Comparison of ENCODE assay signal across 15 cellular contexts in the genomic region with DNA sequence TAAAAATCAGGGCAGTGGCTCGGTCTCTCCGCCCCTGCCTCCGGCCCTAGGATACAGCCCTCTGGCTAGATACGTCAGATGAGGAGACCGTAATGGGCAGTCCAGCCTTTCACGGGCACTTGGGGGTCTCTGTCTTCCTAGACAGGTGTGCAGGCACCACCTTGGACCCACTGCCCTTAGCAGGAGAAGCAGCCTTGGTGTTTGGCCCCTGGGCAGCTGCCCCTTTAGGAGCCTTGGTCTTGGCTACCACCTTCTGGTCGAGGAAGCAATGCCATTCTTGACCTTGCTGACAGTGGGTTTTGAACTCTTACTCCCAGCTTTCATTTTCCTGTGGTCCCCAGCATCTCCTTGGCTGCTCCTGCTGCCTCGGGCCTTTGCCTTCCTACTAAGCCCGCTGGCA.
DNase-seq lines count a peak whose midpoint lies in the region; ATAC-seq and TF ChIP-seq lines count a peak whose summit lies in the region.
"Had no signal": no experiment of that assay in that cellular context is flagged by ENCODE, and none has a peak within 500 bp of the region (broad histone marks: within the 10 kb centered on the region; RNA-seq: fewer than 3 reads in every experiment).

No MANE protein-coding gene starts in this region.

- H3K4me3 ChIP-seq in GM23338: no peak overlapping the region
- H3K4me3 ChIP-seq in WERI-Rb-1 (ENCODE audit: low read depth, low read length): no peak overlapping the region

- POLR2A ChIA-PET in naive thymus-derived CD8-positive, alpha-beta T cell (lab: Charles Lee): no interaction called here

- no peak overlapping the region for H3K4me3 Mint-ChIP-seq in GM23338
- H3K4me3 Mint-ChIP-seq in stimulated activated effector memory CD8-positive, alpha-beta T cell treated with anti-CD3 and anti-CD28 coated beads, Interleukin-12 subunit alpha, Interleukin-12 subunit beta, amount 100 ng/mL, for 72 hours: no peak overlapping the region
- no peak overlapping the region for H3K4me3 Mint-ChIP-seq in naive thymus-derived CD8-positive, alpha-beta T cell
- H3K4me3 Mint-ChIP-seq: B cell; CD4-positive, alpha-beta T cell; HFFc6 had no signal

- H2AFZ ChIP-seq in GM23338: no peak overlapping the region

- DNase-seq in GM23338 (ENCODE audit: low spot score): no peak
- DNase-seq in WERI-Rb-1: no peak
- no peak for DNase-seq in stimulated activated effector memory CD8-positive, alpha-beta T cell treated with anti-CD3 and anti-CD28 coated beads, Interleukin-12 subunit alpha, Interleukin-12 subunit beta, amount 100 ng/mL, for 72 hours (ENCODE audit: low spot score in 2 of 2)
- DNase-seq in naive thymus-derived CD8-positive, alpha-beta T cell: no peak
- DNase-seq in dedifferentiated amniotic fluid mesenchymal stem cell (ENCODE audit: extremely low spot score): no peak
- no peak for DNase-seq in hepatic stellate cell (ENCODE audit: low spot score)
- DNase-seq: C1 segment of cervical spinal cord; Calu3; CD4-positive, alpha-beta T cell; DMS 273 treated with DMSO at 0.1 percent for 48 hours; HCEC 1CT; HFFc6 had no signal

- no peaks in the 10 kb centered on the region for H3K4me1 ChIP-seq in GM23338 (ENCODE audit: insufficient read depth)

- no peak overlapping the region for H3K27ac Mint-ChIP-seq in GM23338
- no peak overlapping the region for H3K27ac Mint-ChIP-seq in stimulated activated effector memory CD8-positive, alpha-beta T cell treated with anti-CD3 and anti-CD28 coated beads, Interleukin-12 subunit alpha, Interleukin-12 subunit beta, amount 100 ng/mL, for 72 hours
- no peak overlapping the region for H3K27ac Mint-ChIP-seq in naive thymus-derived CD8-positive, alpha-beta T cell
- H3K27ac Mint-ChIP-seq: B cell; CD4-positive, alpha-beta T cell; HFFc6 had no signal

- H3K9me3 Mint-ChIP-seq in GM23338: no peaks in the 10 kb centered on the region
- no peaks in the 10 kb centered on the region for H3K9me3 Mint-ChIP-seq in stimulated activated effector memory CD8-positive, alpha-beta T cell treated with anti-CD3 and anti-CD28 coated beads, Interleukin-12 subunit alpha, Interleukin-12 subunit beta, amount 100 ng/mL, for 72 hours
- no peaks in the 10 kb centered on the region for H3K9me3 Mint-ChIP-seq in naive thymus-derived CD8-positive, alpha-beta T cell
- H3K9me3 Mint-ChIP-seq: CD4-positive, alpha-beta T cell; HFFc6 had no signal

- H3F3A ChIP-seq in GM23338 (replicated peaks; ENCODE audit: low read depth): no peaks in the 10 kb centered on the region

- H3K27me3 ChIP-seq in GM23338 (ENCODE audit: insufficient read depth) (peaks cover 10% of the 10 kb centered on the region), WERI-Rb-1 (ENCODE audit: insufficient read depth, low read depth, severe bottlenecking) (peaks cover 9% of the 10 kb centered on the region)

- peak; percentile 30 for ATAC-seq in GM23338
- peak; percentile 21 for ATAC-seq in stimulated activated effector memory CD8-positive, alpha-beta T cell treated with anti-CD3 and anti-CD28 coated beads, Interleukin-12 subunit alpha, Interleukin-12 subunit beta, amount 100 ng/mL, for 72 hours
- ATAC-seq in naive thymus-derived CD8-positive, alpha-beta T cell: no peak
- ATAC-seq: HepG2 had no signal

- TF ChIP-seq CTCF in GM12874 (IDR thresholded peaks at IDR 0.05; ENCODE audit: insufficient read depth, low read depth, low read length) (0 out of 2 replicates have a peak, but pooled peaks have one; percentile 2), GM23338 (conservative IDR thresholded peaks at IDR 0.05; ENCODE audit: low read depth in 2 of 2) (peak in 1 of 2 experiments; percentile 50; a peak in 2 of 4 replicates), WERI-Rb-1 (IDR thresholded peaks at IDR 0.05; ENCODE audit: low read depth, low read length) (0 out of 2 replicates have a peak, but pooled peaks have one; percentile 19)

- H3K27me3 Mint-ChIP-seq in GM23338 (ENCODE audit: insufficient read depth, low read depth, poor library complexity): peaks cover 4% of the 10 kb centered on the region
- peaks cover 6 to 12% (median 9%) of the 10 kb centered on the region in 5 donors for H3K27me3 Mint-ChIP-seq in naive thymus-derived CD8-positive, alpha-beta T cell

- H3K27ac ChIP-seq in GM23338 (ENCODE audit: low read depth): no peak overlapping the region
- H3K27ac ChIP-seq in WERI-Rb-1: no peak overlapping the region

- no peaks in the 10 kb centered on the region for H3K36me3 Mint-ChIP-seq in GM23338 (ENCODE audit: low read depth)
- H3K36me3 Mint-ChIP-seq in stimulated activated effector memory CD8-positive, alpha-beta T cell treated with anti-CD3 and anti-CD28 coated beads, Interleukin-12 subunit alpha, Interleukin-12 subunit beta, amount 100 ng/mL, for 72 hours: no peaks in the 10 kb centered on the region
- no peaks in the 10 kb centered on the region for H3K36me3 Mint-ChIP-seq in naive thymus-derived CD8-positive, alpha-beta T cell

- H3K9me2 ChIP-seq in GM23338 (ENCODE audit: insufficient read depth): no peaks in the 10 kb centered on the region

- H3K4me2 ChIP-seq in GM23338: no peak overlapping the region

- no peaks in the 10 kb centered on the region for H3K36me3 ChIP-seq in GM23338 (ENCODE audit: insufficient read depth)
- H3K36me3 ChIP-seq in WERI-Rb-1: no peaks in the 10 kb centered on the region

- peaks cover 5% of the 10 kb centered on the region for H3K79me2 ChIP-seq in GM23338 (replicated peaks; ENCODE audit: insufficient read depth)

- peaks cover 11% of the 10 kb centered on the region; the same call in 2 of the 3 replicates for H3K4me1 Mint-ChIP-seq in GM23338
- H3K4me1 Mint-ChIP-seq in stimulated activated effector memory CD8-positive, alpha-beta T cell treated with anti-CD3 and anti-CD28 coated beads, Interleukin-12 subunit alpha, Interleukin-12 subunit beta, amount 100 ng/mL, for 72 hours: no peaks in the 10 kb centered on the region
- no peaks in the 10 kb centered on the region for H3K4me1 Mint-ChIP-seq in naive thymus-derived CD8-positive, alpha-beta T cell
- H3K4me1 Mint-ChIP-seq: B cell had no signal

- H3K9me3 ChIP-seq in WERI-Rb-1 (ENCODE audit: severe bottlenecking): no peaks in the 10 kb centered on the region

- H4K20me1 ChIP-seq in GM23338 (replicated peaks; ENCODE audit: insufficient read depth): no peaks in the 10 kb centered on the region; the same call in 1 of the 2 replicates

TF ChIP-seq in GM23338, 12 proteins besides CTCF, POLR2A, EP300 and RAD21 (continues in another document):
- TF ChIP-seq EZH2phosphoT487 (IDR thresholded peaks at IDR 0.05; ENCODE audit: unreplicated experiment): no peak
- no peak for TF ChIP-seq POLR2AphosphoS5 (IDR thresholded peaks at IDR 0.05; ENCODE audit: low read depth)
- TF ChIP-seq STAT1 (IDR thresholded peaks at IDR 0.05; ENCODE audit: unreplicated experiment): no peak
- TF ChIP-seq, protein P1, sequence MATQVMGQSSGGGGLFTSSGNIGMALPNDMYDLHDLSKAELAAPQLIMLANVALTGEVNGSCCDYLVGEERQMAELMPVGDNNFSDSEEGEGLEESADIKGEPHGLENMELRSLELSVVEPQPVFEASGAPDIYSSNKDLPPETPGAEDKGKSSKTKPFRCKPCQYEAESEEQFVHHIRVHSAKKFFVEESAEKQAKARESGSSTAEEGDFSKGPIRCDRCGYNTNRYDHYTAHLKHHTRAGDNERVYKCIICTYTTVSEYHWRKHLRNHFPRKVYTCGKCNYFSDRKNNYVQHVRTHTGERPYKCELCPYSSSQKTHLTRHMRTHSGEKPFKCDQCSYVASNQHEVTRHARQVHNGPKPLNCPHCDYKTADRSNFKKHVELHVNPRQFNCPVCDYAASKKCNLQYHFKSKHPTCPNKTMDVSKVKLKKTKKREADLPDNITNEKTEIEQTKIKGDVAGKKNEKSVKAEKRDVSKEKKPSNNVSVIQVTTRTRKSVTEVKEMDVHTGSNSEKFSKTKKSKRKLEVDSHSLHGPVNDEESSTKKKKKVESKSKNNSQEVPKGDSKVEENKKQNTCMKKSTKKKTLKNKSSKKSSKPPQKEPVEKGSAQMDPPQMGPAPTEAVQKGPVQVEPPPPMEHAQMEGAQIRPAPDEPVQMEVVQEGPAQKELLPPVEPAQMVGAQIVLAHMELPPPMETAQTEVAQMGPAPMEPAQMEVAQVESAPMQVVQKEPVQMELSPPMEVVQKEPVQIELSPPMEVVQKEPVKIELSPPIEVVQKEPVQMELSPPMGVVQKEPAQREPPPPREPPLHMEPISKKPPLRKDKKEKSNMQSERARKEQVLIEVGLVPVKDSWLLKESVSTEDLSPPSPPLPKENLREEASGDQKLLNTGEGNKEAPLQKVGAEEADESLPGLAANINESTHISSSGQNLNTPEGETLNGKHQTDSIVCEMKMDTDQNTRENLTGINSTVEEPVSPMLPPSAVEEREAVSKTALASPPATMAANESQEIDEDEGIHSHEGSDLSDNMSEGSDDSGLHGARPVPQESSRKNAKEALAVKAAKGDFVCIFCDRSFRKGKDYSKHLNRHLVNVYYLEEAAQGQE (IDR thresholded peaks at IDR 0.05; ENCODE audit: unreplicated experiment): no peak
- TF ChIP-seq JUNB (IDR thresholded peaks at IDR 0.05; ENCODE audit: unreplicated experiment): no peak
- no peak for TF ChIP-seq CREB1 (CRISPR knock-in tag; IDR thresholded peaks at IDR 0.05; ENCODE audit: low read depth)
- TF ChIP-seq ETS1 (IDR thresholded peaks at IDR 0.05): no peak
- TF ChIP-seq NANOG (IDR thresholded peaks at IDR 0.05; ENCODE audit: borderline replicate concordance): no peak
- TF ChIP-seq ZNF331 (CRISPR knock-in tag; IDR thresholded peaks at IDR 0.05; ENCODE audit: low read depth): no peak
- TF ChIP-seq EZH2 (IDR thresholded peaks at IDR 0.05; ENCODE audit: low read depth, unreplicated experiment): no peak
- no peak for TF ChIP-seq ZNF114 (CRISPR knock-in tag; IDR thresholded peaks at IDR 0.05)

Comparison
In these comparisons a context has a peak if more than half of its experiments do, and no peak if none do; other contexts are left out.
1. ATAC-seq: peak in GM23338 (single experiment) and stimulated activated effector memory CD8-positive, alpha-beta T cell treated with anti-CD3 and anti-CD28 coated beads, Interleukin-12 subunit alpha, Interleukin-12 subunit beta, amount 100 ng/mL, for 72 hours (single experiment); none in naive thymus-derived CD8-positive, alpha-beta T cell (0 of 2).